Comparison of ENCODE assay signal across 1 cellular context in the genomic region with DNA sequence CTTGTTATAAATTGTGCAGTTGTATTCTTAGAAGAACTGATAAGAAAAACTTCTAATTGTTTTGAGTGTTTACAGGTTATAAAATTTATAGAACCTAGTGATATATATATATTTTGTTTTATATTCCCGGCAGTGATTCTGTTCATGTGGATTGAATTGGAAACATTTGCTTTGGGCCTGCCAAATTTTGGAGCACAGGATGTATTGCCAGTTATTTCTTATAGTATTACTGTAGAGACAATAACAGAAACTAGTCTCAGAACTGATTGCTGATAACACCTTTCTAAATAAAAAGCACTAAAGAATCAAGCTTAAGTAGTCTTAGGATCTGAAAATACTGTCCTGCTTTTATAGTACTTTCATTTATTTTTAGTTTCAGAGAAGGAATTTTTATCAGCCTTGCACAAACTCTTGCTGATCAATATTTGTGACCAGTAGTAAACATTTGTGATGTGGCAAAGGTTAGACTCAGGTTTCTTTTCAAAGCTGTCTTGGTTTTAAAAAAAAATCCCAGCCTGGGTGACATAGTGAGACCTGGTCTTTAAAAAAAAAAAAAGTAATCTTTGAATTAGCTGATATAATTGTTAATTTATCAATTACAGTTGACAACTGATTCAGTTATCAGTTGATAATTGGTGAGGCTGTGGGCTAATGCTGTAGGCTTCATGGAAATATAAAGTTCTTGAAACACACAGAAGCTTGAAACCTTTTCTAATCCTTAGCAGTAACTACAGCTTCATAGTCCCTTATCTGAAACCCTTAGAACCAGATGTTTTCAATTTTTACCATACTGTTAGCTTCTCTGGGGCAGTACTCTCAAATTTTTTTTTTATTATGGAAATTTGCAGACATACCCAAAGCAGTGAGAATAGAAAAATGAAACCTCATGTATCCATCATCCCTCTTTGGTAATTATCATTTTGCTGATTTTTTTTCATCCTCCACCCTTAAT.
TF ChIP-seq lines count a peak whose summit lies in the region.

No MANE protein-coding gene starts in this region.

TF ChIP-seq in SK-N-SH, 30 proteins besides CTCF, POLR2A, EP300 and RAD21 (continued from another document):
- TF ChIP-seq, protein P1, sequence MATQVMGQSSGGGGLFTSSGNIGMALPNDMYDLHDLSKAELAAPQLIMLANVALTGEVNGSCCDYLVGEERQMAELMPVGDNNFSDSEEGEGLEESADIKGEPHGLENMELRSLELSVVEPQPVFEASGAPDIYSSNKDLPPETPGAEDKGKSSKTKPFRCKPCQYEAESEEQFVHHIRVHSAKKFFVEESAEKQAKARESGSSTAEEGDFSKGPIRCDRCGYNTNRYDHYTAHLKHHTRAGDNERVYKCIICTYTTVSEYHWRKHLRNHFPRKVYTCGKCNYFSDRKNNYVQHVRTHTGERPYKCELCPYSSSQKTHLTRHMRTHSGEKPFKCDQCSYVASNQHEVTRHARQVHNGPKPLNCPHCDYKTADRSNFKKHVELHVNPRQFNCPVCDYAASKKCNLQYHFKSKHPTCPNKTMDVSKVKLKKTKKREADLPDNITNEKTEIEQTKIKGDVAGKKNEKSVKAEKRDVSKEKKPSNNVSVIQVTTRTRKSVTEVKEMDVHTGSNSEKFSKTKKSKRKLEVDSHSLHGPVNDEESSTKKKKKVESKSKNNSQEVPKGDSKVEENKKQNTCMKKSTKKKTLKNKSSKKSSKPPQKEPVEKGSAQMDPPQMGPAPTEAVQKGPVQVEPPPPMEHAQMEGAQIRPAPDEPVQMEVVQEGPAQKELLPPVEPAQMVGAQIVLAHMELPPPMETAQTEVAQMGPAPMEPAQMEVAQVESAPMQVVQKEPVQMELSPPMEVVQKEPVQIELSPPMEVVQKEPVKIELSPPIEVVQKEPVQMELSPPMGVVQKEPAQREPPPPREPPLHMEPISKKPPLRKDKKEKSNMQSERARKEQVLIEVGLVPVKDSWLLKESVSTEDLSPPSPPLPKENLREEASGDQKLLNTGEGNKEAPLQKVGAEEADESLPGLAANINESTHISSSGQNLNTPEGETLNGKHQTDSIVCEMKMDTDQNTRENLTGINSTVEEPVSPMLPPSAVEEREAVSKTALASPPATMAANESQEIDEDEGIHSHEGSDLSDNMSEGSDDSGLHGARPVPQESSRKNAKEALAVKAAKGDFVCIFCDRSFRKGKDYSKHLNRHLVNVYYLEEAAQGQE (IDR thresholded peaks at IDR 0.05; ENCODE audit: low read depth, low read length), result no peak
